Comparison of ENCODE assay signal across 8 cellular contexts in genomic region chr17:49843774-49844350, GRCh38. TPM values are rescaled to one million over a fixed set of nuclear protein-coding genes. Genes with fewer than 3 reads are reported as not detected.
DNase-seq lines count a peak whose midpoint lies in the region; ATAC-seq and TF ChIP-seq lines count a peak whose summit lies in the region.

No MANE protein-coding gene starts in this region.

- peak overlapping the region in 1 of 4 donors; percentile 6 for H3K4me3 Mint-ChIP-seq in CD4-positive, CD25-positive, alpha-beta regulatory T cell

- H3K27me3 Mint-ChIP-seq in CD4-positive, CD25-positive, alpha-beta regulatory T cell = no peaks in the 10 kb centered on the region

- H3K4me1 Mint-ChIP-seq in CD4-positive, CD25-positive, alpha-beta regulatory T cell = peaks cover 0 to 19% (median 7%) of the 10 kb centered on the region in 4 donors

- no peaks in the 10 kb centered on the region for H3K9me3 ChIP-seq in CD4-positive, CD25-positive, alpha-beta regulatory T cell (ENCODE audit: control insufficient read depth in 2 of 2, low read length in 2 of 2)
- no peaks in the 10 kb centered on the region for H3K9me3 ChIP-seq in WERI-Rb-1 (ENCODE audit: severe bottlenecking)
- no peaks in the 10 kb centered on the region for H3K9me3 ChIP-seq in testis
- no peaks in the 10 kb centered on the region for H3K9me3 ChIP-seq in gastrocnemius medialis

- in situ Hi-C loops in gastrocnemius medialis (cut with MboI; ENCODE audit: low sequenced_read_pairs in 4 of 4) = loop anchor here in 2 of 4 donors (10.0 kb wide), 2 partner anchors 269 to 279 kb away; partner anchors contain the start of gene NXPH3 (in 1 of the 2)

- DNase-seq in CD4-positive, CD25-positive, alpha-beta regulatory T cell = peak in 1 of 3 donors; percentile 32
- DNase-seq in H7 (peak; percentile 84), WERI-Rb-1 (peak; percentile 67), iris pigment epithelial cell (ENCODE audit: low read depth) (peak; percentile 19), testis (no peak), MV-4-11 (lab: John Stamatoyannopoulos, UW) (no peak), gastrocnemius medialis (no peak), NCI-H2107 (lab: John Stamatoyannopoulos, UW) (no peak)

- WGBS in testis, 2 donors = 87% methylated on average over 6 of the region's 6 CpGs

- H3K27me3 ChIP-seq in CD4-positive, CD25-positive, alpha-beta regulatory T cell (ENCODE audit: control insufficient read depth, insufficient read depth, low read length) = no peaks in the 10 kb centered on the region
- H3K27me3 ChIP-seq in H7 (ENCODE audit: control insufficient read depth, insufficient read depth, low read length) = no peaks in the 10 kb centered on the region
- H3K27me3 ChIP-seq in WERI-Rb-1 (ENCODE audit: insufficient read depth, low read depth, severe bottlenecking) = no peaks in the 10 kb centered on the region
- H3K27me3 ChIP-seq in testis = no peaks in the 10 kb centered on the region
- H3K27me3 ChIP-seq in gastrocnemius medialis = no peaks in the 10 kb centered on the region

- peaks cover 9% of the 10 kb centered on the region for H3K36me3 ChIP-seq in CD4-positive, CD25-positive, alpha-beta regulatory T cell (ENCODE audit: control insufficient read depth, insufficient read depth, low read length)
- H3K36me3 ChIP-seq in H7 (replicated peaks; ENCODE audit: control insufficient read depth, insufficient read depth, low read length) (peaks cover 14% of the 10 kb centered on the region), WERI-Rb-1 (no peaks in the 10 kb centered on the region), testis (ENCODE audit: low read depth, missing control alignments) (no peaks in the 10 kb centered on the region), gastrocnemius medialis (no peaks in the 10 kb centered on the region)

- H3K9me3 Mint-ChIP-seq in CD4-positive, CD25-positive, alpha-beta regulatory T cell = peaks cover 0 to 1% (median 0%) of the 10 kb centered on the region in 7 donors

- H3K27ac Mint-ChIP-seq in CD4-positive, CD25-positive, alpha-beta regulatory T cell = peak overlapping the region in 2 of 3 donors; percentile 83 to 89

- peaks cover 4% of the 10 kb centered on the region for H3K4me1 ChIP-seq in CD4-positive, CD25-positive, alpha-beta regulatory T cell (ENCODE audit: control insufficient read depth, insufficient read depth, low read length, poor library complexity, severe bottlenecking)
- peaks cover 13% of the 10 kb centered on the region for H3K4me1 ChIP-seq in testis
- H3K4me1 ChIP-seq in gastrocnemius medialis = peaks cover 19 to 21% of the 10 kb centered on the region in 2 donors

- intact Hi-C loops in testis (cut with DNase I; ENCODE audit: low total_unique reads) = no loop called here
- intact Hi-C loops in gastrocnemius medialis (cut with DNase I; ENCODE audit: low total_unique reads) = no loop called here

- ATAC-seq in CD4-positive, CD25-positive, alpha-beta regulatory T cell (ENCODE audit: low read depth in 2 of 2) = no peak
- no peak for ATAC-seq in gastrocnemius medialis

- TF ChIP-seq CTCF in WERI-Rb-1 (IDR thresholded peaks at IDR 0.05; ENCODE audit: low read depth, low read length) (peak; percentile 72), testis (IDR thresholded peaks at IDR 0.05) (no peak), gastrocnemius medialis (IDR thresholded peaks at IDR 0.05 in 4 of 5, conservative IDR thresholded peaks at IDR 0.05 in 1 of 5) (peak in 1 of 5 experiments; percentile 27)

- no peak overlapping the region for H3K4me3 ChIP-seq in CD4-positive, CD25-positive, alpha-beta regulatory T cell (ENCODE audit: low read depth, low read length)
- H3K4me3 ChIP-seq in H7 (ENCODE audit: insufficient read depth, low read depth, low read length) (no peak overlapping the region), WERI-Rb-1 (ENCODE audit: low read depth, low read length) (no peak overlapping the region), testis (no peak overlapping the region), gastrocnemius medialis (no peak overlapping the region)

- TF ChIP-seq POLR2A in testis (IDR thresholded peaks at IDR 0.05) (no peak), gastrocnemius medialis (IDR thresholded peaks at IDR 0.05) (no peak)

- H3K27ac ChIP-seq in CD4-positive, CD25-positive, alpha-beta regulatory T cell (ENCODE audit: insufficient read depth, low read length, poor library complexity, severe bottlenecking) = no peak overlapping the region
- H3K27ac ChIP-seq in WERI-Rb-1 (no peak overlapping the region; the same call in 1 of the 2 replicates), testis (no peak overlapping the region), gastrocnemius medialis (no peak overlapping the region)

- H3K36me3 Mint-ChIP-seq in CD4-positive, CD25-positive, alpha-beta regulatory T cell = peaks cover 10% of the 10 kb centered on the region

RNA-seq across cellular contexts. Expression of gene TAC4, which starts 4.0 kb away (rescaled TPM):
- not detected for total RNA-seq in CD4-positive, CD25-positive, alpha-beta regulatory T cell
- polyA plus RNA-seq in CD4-positive, CD25-positive, alpha-beta regulatory T cell = not detected
- not detected in 2 replicates for total RNA-seq in H7 (2014; rRNA removed; shearing (Covaris generic))
- total RNA-seq in testis (not detected), gastrocnemius medialis (not detected)
- polyA plus RNA-seq in testis (ENCODE audit: insufficient read depth, low read depth, low replicate concordance) = not detected

RNA-seq across cellular contexts. Expression of gene KAT7, which starts 55.4 kb away (rescaled TPM):
- 207 TPM for total RNA-seq in CD4-positive, CD25-positive, alpha-beta regulatory T cell
- polyA plus RNA-seq in CD4-positive, CD25-positive, alpha-beta regulatory T cell = 10 to 100 TPM; 37.0 to 49.6 (median 46.9) TPM
- total RNA-seq in H7 (2014; rRNA removed; shearing (Covaris generic)) = 96.1 and 153 TPM in 2 replicates
- total RNA-seq in testis (100 to 1,000 TPM; 122 to 123 TPM), gastrocnemius medialis (10 to 100 TPM; 32.6 to 49.8 (median 45.2) TPM)
- polyA plus RNA-seq in testis (ENCODE audit: insufficient read depth, low read depth, low replicate concordance) = 181 TPM

Comparison
In these comparisons a context has a peak if more than half of its experiments do, and no peak if none do; other contexts are left out.
1. DNase-seq: peak in H7 (single experiment), WERI-Rb-1 (single experiment) and iris pigment epithelial cell (single experiment); none in testis (single experiment), MV-4-11 (single experiment), gastrocnemius medialis (0 of 2) and NCI-H2107 (single experiment).